ENCODE assay signal across 18 cellular contexts in genomic region chr3:128573160-128573559, GRCh38.
A peak's percentile ranks its signal among the peaks of the same experiment; 100 is the strongest.
DNase-seq lines count a peak whose midpoint lies in the region; ATAC-seq and TF ChIP-seq lines count a peak whose summit lies in the region.
"Had no signal": no experiment of that assay in that cellular context is flagged by ENCODE, and none has a peak within 500 bp of the region (broad histone marks: within the 10 kb centered on the region; RNA-seq: fewer than 3 reads in every experiment).

No MANE protein-coding gene starts in this region.

- H3K27me3 Mint-ChIP-seq in central memory CD8-positive, alpha-beta T cell, result peaks cover 63% of the 10 kb centered on the region

- H3K27ac Mint-ChIP-seq in central memory CD8-positive, alpha-beta T cell (ENCODE audit: low read depth), result peak overlapping the region; percentile 30

- H3K36me3 ChIP-seq in SK-N-SH (replicated peaks in 1 of 2; ENCODE audit: control insufficient read depth in 1 of 2, insufficient read depth in 2 of 2, low read length in 1 of 2) (no peaks in the 10 kb centered on the region), heart right ventricle (no peaks in the 10 kb centered on the region), right atrium auricular region (no peaks in the 10 kb centered on the region)
- H3K36me3 ChIP-seq: adrenal gland, brain microvascular endothelial cell, colonic mucosa, esophagus squamous epithelium, transverse colon had no signal

- no peak overlapping the region for H3K4me3 Mint-ChIP-seq in central memory CD8-positive, alpha-beta T cell

- H3K9ac ChIP-seq in SK-N-SH, result no peak overlapping the region

- H3K79me2 ChIP-seq in SK-N-SH (ENCODE audit: insufficient read depth), result no peaks in the 10 kb centered on the region

- H3F3A ChIP-seq in SK-N-SH (replicated peaks; ENCODE audit: insufficient read depth), result no peaks in the 10 kb centered on the region

- H3K4me1 Mint-ChIP-seq in central memory CD8-positive, alpha-beta T cell, result peaks cover 15% of the 10 kb centered on the region

- no peak overlapping the region for H3K4me2 ChIP-seq in SK-N-SH

- peaks cover 2% of the 10 kb centered on the region for H3K36me3 Mint-ChIP-seq in central memory CD8-positive, alpha-beta T cell (ENCODE audit: insufficient read depth)

- H3K9me3 ChIP-seq in SK-N-SH (no peaks in the 10 kb centered on the region), heart right ventricle (no peaks in the 10 kb centered on the region), right atrium auricular region (no peaks in the 10 kb centered on the region)
- H3K9me3 ChIP-seq: adrenal gland, colonic mucosa, esophagus squamous epithelium, transverse colon had no signal

- ATAC-seq in SK-N-SH treated with all-trans-retinoic acid at 6 μM for 48 hours, result no peak
- ATAC-seq in heart right ventricle, result peak in 1 of 8 donors; percentile 2
- ATAC-seq in central memory CD8-positive, alpha-beta T cell (replicated peaks; ENCODE audit: extremely low read depth, poor library complexity, severe bottlenecking), result peak; percentile 8
- ATAC-seq in stimulated activated naive CD8-positive, alpha-beta T cell treated with anti-CD3 and anti-CD28 coated beads, Interleukin-15, Interleukin-2, amounts not matched to agents 100 U/mL and 50 U/mL, for 24 hours, result peak; percentile 75

- no peak for TF ChIP-seq EP300 in SK-N-SH (IDR thresholded peaks at IDR 0.05; ENCODE audit: borderline replicate concordance in 1 of 2, low read depth in 1 of 2, low read length in 1 of 2)

- intact Hi-C loops in heart right ventricle (cut with DNase I), result loop anchor here in 3 of 10 donors (1.0 to 5.0 kb wide), 3 partner anchors 17 to 86 kb away; no protein-coding TSS in a partner anchor

- no peak overlapping the region for H3K27ac ChIP-seq in SK-N-SH (ENCODE audit: low read depth in 2 of 2, low read length in 1 of 2)
- peak overlapping the region in 6 of 10 donors; percentile 19 to 70 (median 66) for H3K27ac ChIP-seq in heart right ventricle
- H3K27ac ChIP-seq in right atrium auricular region, result peak overlapping the region in 1 of 2 donors; percentile 10
- H3K27ac ChIP-seq: adrenal gland, brain microvascular endothelial cell, colonic mucosa, skin epidermis, transverse colon had no signal

- H2AFZ ChIP-seq in SK-N-SH (ENCODE audit: low read depth), result no peak overlapping the region

- POLR2A ChIA-PET in SK-N-SH (lab: Yijun Ruan, JAX), result no interaction called here

- WGBS in SK-N-SH (ENCODE audit: low lambda C conversion rate), result 65% methylated on average over 5 of the region's 6 CpGs
- WGBS in heart right ventricle, 2 donors, result 29 to 40% methylated on average over 6 of the region's 6 CpGs

- H3K4me1 ChIP-seq in SK-N-SH (ENCODE audit: control insufficient read depth in 1 of 2, insufficient read depth in 2 of 2, low read depth in 1 of 2, low read length in 1 of 2) (peaks cover 0 to 10% of the 10 kb centered on the region in 2 experiments; a peak in 1 of 4 replicates), heart right ventricle (peaks cover 3 to 56% (median 34%) of the 10 kb centered on the region in 9 donors), right atrium auricular region (peaks cover 0 to 29% of the 10 kb centered on the region in 2 donors)
- H3K4me1 ChIP-seq: adrenal gland, colonic mucosa had no signal

- no peak for TF ChIP-seq RAD21 in SK-N-SH (IDR thresholded peaks at IDR 0.05; ENCODE audit: low read length)

- CTCF ChIA-PET in SK-N-SH (lab: Yijun Ruan, JAX), result interaction anchor here (1.0 to 3.0 kb wide), 7 partner anchors 9 to 347 kb away, joined by 3 to 16 read pairs (median 3); no protein-coding TSS in a partner anchor

- H3K4me3 ChIP-seq in SK-N-SH (ENCODE audit: low read depth in 2 of 2, low read length in 1 of 2), result no peak overlapping the region
- H3K4me3 ChIP-seq in heart right ventricle, result peak overlapping the region in 1 of 10 donors; percentile 6
- H3K4me3 ChIP-seq in right atrium auricular region, result no peak overlapping the region
- H3K4me3 ChIP-seq: adrenal gland, colonic mucosa, esophagus squamous epithelium, lung, skin epidermis, transverse colon had no signal

- TF ChIP-seq CTCF in SK-N-SH (IDR thresholded peaks at IDR 0.05), result no peak
- no peak for TF ChIP-seq CTCF in heart right ventricle (IDR thresholded peaks at IDR 0.05)
- TF ChIP-seq CTCF in right atrium auricular region (IDR thresholded peaks at IDR 0.05), result no peak
- TF ChIP-seq CTCF in GM10266 (IDR thresholded peaks at IDR 0.05; ENCODE audit: control insufficient read depth, insufficient read depth, low read depth, missing control alignments), result no peak
- no peak for TF ChIP-seq CTCF in GM13976 (IDR thresholded peaks at IDR 0.05; ENCODE audit: borderline replicate concordance, control extremely low read depth, extremely low read depth, insufficient read depth, missing control alignments)

- H4K20me1 ChIP-seq in SK-N-SH (ENCODE audit: insufficient read depth), result no peaks in the 10 kb centered on the region

- in situ Hi-C loops in GM13976 (cut with MboI; ENCODE audit: low sequenced_read_pairs, unreplicated experiment), result no loop called here

- H3K9me3 Mint-ChIP-seq in central memory CD8-positive, alpha-beta T cell, result no peaks in the 10 kb centered on the region

- DNase-seq in SK-N-SH (peak; percentile 54), heart right ventricle (no peak), right atrium auricular region (ENCODE audit: low spot score) (no peak), GM10266 (ENCODE audit: extremely low spot score) (no peak), GM13976 (ENCODE audit: low spot score) (no peak)
- no peak for DNase-seq in central memory CD8-positive, alpha-beta T cell (ENCODE audit: low spot score in 2 of 2)
- DNase-seq in stimulated activated naive CD8-positive, alpha-beta T cell treated with anti-CD3 and anti-CD28 coated beads, Interleukin-15, Interleukin-2, amounts not matched to agents 100 U/mL and 50 U/mL, for 24 hours, result peak; percentile 50
- DNase-seq: adrenal gland, brain microvascular endothelial cell, esophagus squamous epithelium, NCI-H187, NCI-H226, NCI-H774 had no signal

- no peaks in the 10 kb centered on the region for H3K9me2 ChIP-seq in SK-N-SH

- no peaks in the 10 kb centered on the region for H3K27me3 ChIP-seq in SK-N-SH (ENCODE audit: insufficient read depth)
- H3K27me3 ChIP-seq in heart right ventricle, result peaks cover 0 to 38% (median 10%) of the 10 kb centered on the region in 7 donors
- no peaks in the 10 kb centered on the region for H3K27me3 ChIP-seq in right atrium auricular region
- H3K27me3 ChIP-seq: colonic mucosa had no signal

TF ChIP-seq in SK-N-SH, 30 proteins besides CTCF, POLR2A, EP300 and RAD21 (continues in another document):
- TF ChIP-seq SIN3A (IDR thresholded peaks at IDR 0.05; ENCODE audit: borderline replicate concordance, low read depth, low read length) (no peak), MXI1 (IDR thresholded peaks at IDR 0.05; ENCODE audit: low read depth, low read length) (no peak), YY1 (IDR thresholded peaks at IDR 0.05; ENCODE audit: low read depth) (no peak), SMC3 (IDR thresholded peaks at IDR 0.05; ENCODE audit: low read depth, low read length) (no peak), GATA2 (CRISPR knock-in tag; IDR thresholded peaks at IDR 0.05) (no peak)

TF ChIP-seq in SK-N-SH treated with all-trans-retinoic acid at 6 μM for 48 hours, 23 proteins besides CTCF, POLR2A, EP300 and RAD21 (continues in another document):
- TF ChIP-seq PATZ1 (CRISPR knock-in tag; IDR thresholded peaks at IDR 0.05; ENCODE audit: borderline replicate concordance) (no peak), SNAI2 (CRISPR knock-in tag; IDR thresholded peaks at IDR 0.05) (no peak), PPARA (CRISPR knock-in tag; IDR thresholded peaks at IDR 0.05; ENCODE audit: borderline replicate concordance) (no peak), ZNF70 (CRISPR knock-in tag; IDR thresholded peaks at IDR 0.05) (no peak), BACH2 (CRISPR knock-in tag; IDR thresholded peaks at IDR 0.05; ENCODE audit: borderline replicate concordance) (no peak), CSRNP3 (CRISPR knock-in tag; IDR thresholded peaks at IDR 0.05) (no peak), ARNTL (CRISPR knock-in tag; IDR thresholded peaks at IDR 0.05; ENCODE audit: borderline replicate concordance, low read depth) (no peak), ZFP30 (CRISPR knock-in tag; IDR thresholded peaks at IDR 0.05) (no peak), ZFP3 (CRISPR knock-in tag; IDR thresholded peaks at IDR 0.05) (no peak)

Comparison
In these comparisons a context has a peak if more than half of its experiments do, and no peak if none do; other contexts are left out.
1. DNase-seq: peak in SK-N-SH (single experiment) and stimulated activated naive CD8-positive, alpha-beta T cell treated with anti-CD3 and anti-CD28 coated beads, Interleukin-15, Interleukin-2, amounts not matched to agents 100 U/mL and 50 U/mL, for 24 hours (single experiment); none in heart right ventricle (0 of 2), right atrium auricular region (single experiment), central memory CD8-positive, alpha-beta T cell (0 of 2), GM10266 (single experiment) and GM13976 (single experiment).
2. H3K27ac ChIP-seq: peak in heart right ventricle (6 of 10); none in SK-N-SH (0 of 2).